Comparison of ENCODE assay signal across 8 cellular contexts in the genomic region with DNA sequence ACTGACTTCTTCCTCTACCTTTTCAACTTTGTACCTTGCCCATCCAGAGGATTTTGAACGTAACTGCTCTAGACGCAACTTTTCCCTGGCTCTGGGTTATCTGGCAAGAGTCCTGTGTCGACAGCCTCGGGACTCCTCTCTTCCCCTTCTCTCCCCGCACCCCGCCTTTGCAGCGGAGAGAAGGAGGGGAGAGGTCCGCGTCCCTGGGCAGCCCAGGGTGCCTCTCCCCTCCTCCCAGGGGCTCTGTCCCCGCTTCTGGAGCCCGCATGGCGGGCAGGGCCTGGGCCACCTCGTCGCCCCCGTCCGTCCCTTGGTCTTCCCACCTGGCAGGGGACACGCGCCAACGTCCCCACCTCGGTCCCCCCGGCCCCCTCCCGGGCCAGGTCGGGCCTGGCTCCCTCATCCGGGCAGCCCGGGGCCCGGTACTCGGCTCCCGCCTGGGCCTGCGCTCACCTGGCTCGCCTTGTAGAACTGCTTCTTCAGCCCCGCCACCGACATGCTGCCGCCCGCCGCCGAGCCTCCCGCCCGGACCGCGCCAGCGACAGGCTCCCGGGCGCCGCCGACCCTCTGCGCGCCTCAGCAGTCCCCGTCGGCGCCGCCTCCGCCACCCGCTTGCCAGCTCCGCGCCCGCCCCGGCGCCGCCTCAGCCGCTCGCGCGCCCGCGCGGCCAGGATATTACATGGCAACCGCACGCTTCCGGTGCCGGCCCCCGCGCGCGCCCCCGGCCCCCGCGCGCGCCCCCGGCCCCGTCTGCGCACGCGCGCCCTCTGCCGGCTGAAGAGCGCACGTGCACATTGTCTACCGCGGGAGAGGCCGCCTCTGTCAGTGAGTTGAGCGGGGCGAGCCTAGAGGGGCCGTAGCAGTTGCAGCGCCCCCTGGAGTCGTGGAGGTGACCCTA. TPM values are rescaled to one million over a fixed set of nuclear protein-coding genes. Genes with fewer than 3 reads are reported as not detected.
DNase-seq lines count a peak whose midpoint lies in the region; ATAC-seq and TF ChIP-seq lines count a peak whose summit lies in the region.

A gene with protein sequence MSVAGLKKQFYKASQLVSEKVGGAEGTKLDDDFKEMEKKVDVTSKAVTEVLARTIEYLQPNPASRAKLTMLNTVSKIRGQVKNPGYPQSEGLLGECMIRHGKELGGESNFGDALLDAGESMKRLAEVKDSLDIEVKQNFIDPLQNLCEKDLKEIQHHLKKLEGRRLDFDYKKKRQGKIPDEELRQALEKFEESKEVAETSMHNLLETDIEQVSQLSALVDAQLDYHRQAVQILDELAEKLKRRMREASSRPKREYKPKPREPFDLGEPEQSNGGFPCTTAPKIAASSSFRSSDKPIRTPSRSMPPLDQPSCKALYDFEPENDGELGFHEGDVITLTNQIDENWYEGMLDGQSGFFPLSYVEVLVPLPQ (minus strand): TSS at position 677 of the 898 bp plus-strand sequence. CDS start 179 bp downstream, at position 498.

- H3K4me1 ChIP-seq in BLaER1: peaks cover 63% of the 10 kb centered on the region

- H3K4me2 ChIP-seq in BLaER1: peak within 1 kb of the TSS; percentile 97

- no peaks in the 10 kb centered on the region for H3K27me3 ChIP-seq in BLaER1

- peak within 1 kb of the TSS; percentile 98 for H3K9ac ChIP-seq in BLaER1

- peak within 1 kb of the TSS; percentile 93 for H3K4me3 ChIP-seq in BLaER1
- H3K4me3 ChIP-seq in coronary artery: peak within 1 kb of the TSS; percentile 98

- H3K36me3 ChIP-seq in BLaER1: peaks cover 39% of the 10 kb centered on the region

- peak; percentile 79 for DNase-seq in GM19240 (ENCODE audit: insufficient read length, low spot score)
- DNase-seq in NCI-H524 (lab: John Stamatoyannopoulos, UW): peak; percentile 81 to 92
- peak; percentile 94 for DNase-seq in activated CD4-positive, alpha-beta T cell treated with anti-CD3 and anti-CD28 coated beads for 48 hours
- peak; percentile 94 for DNase-seq in coronary artery (ENCODE audit: low spot score)
- peak; percentile 92 for DNase-seq in left lobe of liver (ENCODE audit: low spot score)
- DNase-seq in stimulated activated CD4-positive, alpha-beta T cell treated with anti-CD3 and anti-CD28 coated beads, Interleukin-2, amount 100 ng/mL, for 4 hours (ENCODE audit: low read depth): peak; percentile 88

- ATAC-seq in HG03457 (IDR thresholded peaks at IDR 0.05; ENCODE audit: unreplicated experiment) (peak; percentile 49), left lobe of liver (peak; percentile 78)

- H3K27ac ChIP-seq in BLaER1 (peak within 1 kb of the TSS; percentile 98), coronary artery (peak within 1 kb of the TSS; percentile 92 to 97)

- peaks cover 70% of the 10 kb centered on the region for H4K20me1 ChIP-seq in BLaER1

- H3K9me3 ChIP-seq in BLaER1: no peaks in the 10 kb centered on the region

- peak; percentile 89 for TF ChIP-seq CTCF in coronary artery (IDR thresholded peaks at IDR 0.05)

RNA-seq across cellular contexts. Expression of the gene that starts here (rescaled TPM):
- 30.2 TPM for total RNA-seq in left lobe of liver

Comparison
In these comparisons a context has a peak if more than half of its experiments do, and no peak if none do; other contexts are left out.
1. Peak in every context shown above with its lines: DNase-seq, ATAC-seq, H3K4me3 ChIP-seq and H3K27ac ChIP-seq.